8 cellular contexts compared by ENCODE assay signal in the genomic region with DNA sequence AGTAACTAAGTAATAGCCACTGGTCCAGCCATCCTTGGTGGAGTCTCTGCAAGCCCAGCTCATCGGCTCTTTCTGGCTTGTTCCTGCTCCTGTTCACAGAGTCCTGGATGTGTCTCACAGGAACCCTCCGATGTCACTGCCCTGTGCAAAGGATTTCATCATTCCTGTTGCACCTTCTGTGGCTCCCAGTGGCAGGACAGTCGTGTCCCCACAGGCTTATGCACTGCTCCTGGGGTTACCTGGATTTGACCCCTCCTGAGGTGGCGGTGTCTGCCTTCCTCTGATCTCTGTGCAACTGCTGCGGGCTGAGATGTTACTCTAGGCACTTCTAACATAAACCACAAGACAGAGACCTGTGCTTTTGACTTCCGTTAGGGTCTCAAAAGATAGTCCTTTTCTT. TPM values are rescaled to one million over a fixed set of nuclear protein-coding genes. Genes with fewer than 3 reads are reported as not detected.
DNase-seq lines count a peak whose midpoint lies in the region; ATAC-seq and TF ChIP-seq lines count a peak whose summit lies in the region.

No MANE protein-coding gene starts in this region.

- no peak overlapping the region for H2AK5ac ChIP-seq in neuronal stem cell (ENCODE audit: low read depth, low read length)

- H3K18ac ChIP-seq in neuronal stem cell (ENCODE audit: low read length): no peak overlapping the region

- no peaks in the 10 kb centered on the region for H3K9me3 Mint-ChIP-seq in T-helper 2 cell treated with Interferon-gamma antibody and Interleukin-4, amounts not matched to agents 5 μg/mL and 100 μg/mL, for 36 hours
- no peaks in the 10 kb centered on the region for H3K9me3 Mint-ChIP-seq in endothelial cell (ENCODE audit: unreplicated experiment)

- H3K4me1 Mint-ChIP-seq in T-helper 2 cell treated with Interferon-gamma antibody and Interleukin-4, amounts not matched to agents 5 μg/mL and 100 μg/mL, for 36 hours (ENCODE audit: low read depth): peaks cover 64% of the 10 kb centered on the region
- no peaks in the 10 kb centered on the region for H3K4me1 Mint-ChIP-seq in endothelial cell (ENCODE audit: unreplicated experiment)

- DNase-seq in T-helper 2 cell treated with Interferon-gamma antibody and Interleukin-4, amounts not matched to agents 5 μg/mL and 100 μg/mL, for 36 hours (ENCODE audit: low spot score): no peak
- DNase-seq in neuronal stem cell (ENCODE audit: low spot score) (no peak), left lung (no peak), KG1 (lab: John Stamatoyannopoulos, UW) (no peak), endothelial cell (ENCODE audit: low spot score) (no peak), Kasumi-1 (lab: John Stamatoyannopoulos, UW) (no peak)

- H3K27me3 Mint-ChIP-seq in T-helper 2 cell treated with Interferon-gamma antibody and Interleukin-4, amounts not matched to agents 5 μg/mL and 100 μg/mL, for 36 hours (ENCODE audit: low read depth): no peaks in the 10 kb centered on the region
- no peaks in the 10 kb centered on the region for H3K27me3 Mint-ChIP-seq in endothelial cell (ENCODE audit: unreplicated experiment)

- H2AFZ ChIP-seq in neuronal stem cell (ENCODE audit: low read length): no peak overlapping the region

- no peak overlapping the region for H4K8ac ChIP-seq in neuronal stem cell (ENCODE audit: low read depth, low read length)

- no peak overlapping the region for H2BK15ac ChIP-seq in neuronal stem cell (ENCODE audit: low read length)

- no peaks in the 10 kb centered on the region for H3K79me1 ChIP-seq in neuronal stem cell (ENCODE audit: low read depth, low read length)

- H3K36me3 Mint-ChIP-seq in T-helper 2 cell treated with Interferon-gamma antibody and Interleukin-4, amounts not matched to agents 5 μg/mL and 100 μg/mL, for 36 hours (ENCODE audit: low read depth): peaks cover 57% of the 10 kb centered on the region
- no peaks in the 10 kb centered on the region for H3K36me3 Mint-ChIP-seq in endothelial cell (ENCODE audit: low read depth, unreplicated experiment)

- no peak overlapping the region for H3K4ac ChIP-seq in neuronal stem cell (ENCODE audit: low read length)

- intact Hi-C loops in left lung (cut with DNase I): no loop called here

- H3K27me3 ChIP-seq in neuronal stem cell (ENCODE audit: control insufficient read depth in 3 of 3, insufficient read depth in 3 of 3, low read depth in 1 of 3, low read length in 3 of 3) (no peaks in the 10 kb centered on the region), left lung (no peaks in the 10 kb centered on the region)

- H3K4me3 ChIP-seq in neuronal stem cell (ENCODE audit: low read length in 2 of 2) (no peak overlapping the region), left lung (no peak overlapping the region)

- H3K23ac ChIP-seq in neuronal stem cell (ENCODE audit: low read depth, low read length, poor library complexity): no peak overlapping the region

- H2BK5ac ChIP-seq in neuronal stem cell (ENCODE audit: low read length): no peak overlapping the region

- H3K4me1 ChIP-seq in neuronal stem cell (ENCODE audit: control insufficient read depth in 2 of 2, insufficient read depth in 1 of 2, low read depth in 1 of 2, low read length in 2 of 2) (no peaks in the 10 kb centered on the region), left lung (peaks cover 0 to 57% of the 10 kb centered on the region in 2 donors)

- H3K4me3 Mint-ChIP-seq in T-helper 2 cell treated with Interferon-gamma antibody and Interleukin-4, amounts not matched to agents 5 μg/mL and 100 μg/mL, for 36 hours: peak overlapping the region; percentile 80
- H3K4me3 Mint-ChIP-seq in endothelial cell (ENCODE audit: unreplicated experiment): no peak overlapping the region

- TF ChIP-seq CTCF in left lung (IDR thresholded peaks at IDR 0.05) (no peak), endothelial cell (IDR thresholded peaks at IDR 0.05; ENCODE audit: unreplicated experiment) (no peak)

- H3K36me3 ChIP-seq in neuronal stem cell (replicated peaks in 1 of 2; ENCODE audit: control insufficient read depth in 2 of 2, insufficient read depth in 2 of 2, low read length in 2 of 2): no peaks in the 10 kb centered on the region
- H3K36me3 ChIP-seq in left lung: peaks cover 0 to 19% of the 10 kb centered on the region in 2 donors

- H3K27ac Mint-ChIP-seq in T-helper 2 cell treated with Interferon-gamma antibody and Interleukin-4, amounts not matched to agents 5 μg/mL and 100 μg/mL, for 36 hours: peak overlapping the region; percentile 85
- no peak overlapping the region for H3K27ac Mint-ChIP-seq in endothelial cell (ENCODE audit: unreplicated experiment)

- H3K9me3 ChIP-seq in neuronal stem cell (replicated peaks in 1 of 2; ENCODE audit: control insufficient read depth in 2 of 2, insufficient read depth in 1 of 2, low read depth in 1 of 2, low read length in 2 of 2): no peaks in the 10 kb centered on the region
- H3K9me3 ChIP-seq in left lung: no peaks in the 10 kb centered on the region

- peak overlapping the region; percentile 2 for H3K14ac ChIP-seq in neuronal stem cell (ENCODE audit: low read length)

- no peak overlapping the region for H2BK120ac ChIP-seq in neuronal stem cell (ENCODE audit: low read depth, low read length)

- no peak overlapping the region for H4K91ac ChIP-seq in neuronal stem cell (ENCODE audit: low read depth, low read length, poor library complexity)

- H2BK12ac ChIP-seq in neuronal stem cell (ENCODE audit: low read length): no peak overlapping the region

- H3K27ac ChIP-seq in neuronal stem cell (replicated peaks; ENCODE audit: low read length) (no peak overlapping the region), left lung (no peak overlapping the region)

- WGBS in neuronal stem cell (ENCODE audit: extremely low coverage in 2 of 2, insufficient read length in 2 of 2, insufficient replicate concordance in 1 of 2), 2 donors: no CpG with 5 or more reads among the region's 6 CpGs

- no peak overlapping the region for H3K4me2 ChIP-seq in neuronal stem cell (ENCODE audit: insufficient read depth, low read length, poor library complexity, severe bottlenecking)

- ATAC-seq in GM18870 (IDR thresholded peaks at IDR 0.05; ENCODE audit: unreplicated experiment) (peak; percentile 40), HG02678 (IDR thresholded peaks at IDR 0.05; ENCODE audit: unreplicated experiment) (peak; percentile 57), left lung (no peak)

- no peak overlapping the region for H3K9ac ChIP-seq in neuronal stem cell (ENCODE audit: low read depth, low read length, poor library complexity)

RNA-seq across cellular contexts. Expression of gene APBB1IP, which starts 30.6 kb away (rescaled TPM):
- not detected for polyA plus RNA-seq in neuronal stem cell (2013, experiment 1 of 2)
- 0.01 TPM for polyA plus RNA-seq in neuronal stem cell (2013, experiment 2 of 2)
- total RNA-seq in left lung (10 to 100 TPM; 14.3 to 50.0 TPM), endothelial cell (ENCODE audit: unreplicated experiment) (not detected)

Comparison
In these comparisons a context has a peak if more than half of its experiments do, and no peak if none do; other contexts are left out.
1. RNA of gene APBB1IP, which starts 30.6 kb away (total RNA-seq): 14.3 to 50.0 TPM in left lung; not detected in endothelial cell (single experiment); every median in the first group is over 10 times any median in the second.